ENCODE assay signal across 9 cellular contexts in genomic region chr3:192879346-192880031, GRCh38. TPM values are rescaled to one million over a fixed set of nuclear protein-coding genes. Genes with fewer than 3 reads are reported as not detected.
DNase-seq lines count a peak whose midpoint lies in the region; ATAC-seq, FAIRE-seq and TF ChIP-seq lines count a peak whose summit lies in the region.
"Had no signal": no experiment of that assay in that cellular context is flagged by ENCODE, and none has a peak within 500 bp of the region (broad histone marks: within the 10 kb centered on the region; RNA-seq: fewer than 3 reads in every experiment).

No MANE protein-coding gene starts in this region.

- no peak overlapping the region for H2BK15ac ChIP-seq in H1 (ENCODE audit: low read length)

- peaks cover 8 to 78% of the 10 kb centered on the region in 2 experiments for H3K79me2 ChIP-seq in H1 (ENCODE audit: control insufficient read depth in 1 of 2, insufficient read depth in 2 of 2, low read length in 2 of 2)

- H3K9ac ChIP-seq in H1 (replicated peaks in 1 of 4; ENCODE audit: extremely low read depth in 1 of 4, low read depth in 3 of 4, low read length in 3 of 4) = 0 out of 7 replicates have a peak overlapping the region, but pooled peaks of 1 of the 4 experiments have one; percentile 2

- POLR2A ChIA-PET in H1 (lab: Charles Lee; ENCODE audit: partially characterized antibody) = interaction anchor here (0.8 to 3.6 kb wide), 7 partner anchors 9 to 37 kb away, joined by 3 to 17 read pairs (median 3); no protein-coding TSS in a partner anchor

- H3K56ac ChIP-seq in H1 (replicated peaks; ENCODE audit: insufficient read length, low read depth, low read length) = no peak overlapping the region

- H3K9me3 ChIP-seq in H1 (ENCODE audit: insufficient read depth in 2 of 2, low read depth in 1 of 2, low read length in 1 of 2) = no peaks in the 10 kb centered on the region
- H3K9me3 ChIP-seq in spleen = no peaks in the 10 kb centered on the region

- peaks cover 2% of the 10 kb centered on the region for H3K27me3 Mint-ChIP-seq in activated CD8-positive, alpha-beta memory T cell treated with anti-CD3 and anti-CD28 coated beads, Interleukin-2, amount 10 ng/mL, durations not matched to agents 7 days and 5 days

- FAIRE-seq in H1 (lab: Jason Lieb, UNC) = no peak

- H3K4me3 ChIP-seq in H1 (ENCODE audit: extremely low read depth in 1 of 4, insufficient read depth in 2 of 4, low read depth in 3 of 4, low read length in 4 of 4) = no peak overlapping the region
- no peak overlapping the region for H3K4me3 ChIP-seq in spleen

- H3K23ac ChIP-seq in H1 (ENCODE audit: insufficient read length) = no peak overlapping the region

- H2AK5ac ChIP-seq in H1 (ENCODE audit: low read depth, low read length) = 0 out of 2 replicates have a peak overlapping the region, but pooled peaks have one; percentile 32

- H3K4ac ChIP-seq in H1 (replicated peaks; ENCODE audit: insufficient read length, low read depth, low read length) = no peak overlapping the region

- 60% methylated on average over 8 of the region's 8 CpGs; no CpG with 5 or more reads in 1 of the 2 experiments for WGBS in H1 (ENCODE audit: extremely low coverage in 1 of 2, insufficient coverage in 1 of 2, insufficient read length in 1 of 2, insufficient replicate concordance in 2 of 2, low coverage in 1 of 2, low lambda C conversion rate in 2 of 2, missing lambda C conversion rate in 1 of 2), 2 experiments
- 63 to 78% (median 73%) methylated on average over 8 of the region's 8 CpGs for WGBS in spleen, 5 donors

- peak overlapping the region; percentile 64; the same call in 1 of the 2 replicates for H3K18ac ChIP-seq in H1 (ENCODE audit: extremely low read depth, low read length)

- no peak overlapping the region for H4K91ac ChIP-seq in H1 (replicated peaks; ENCODE audit: insufficient read length, low read length)

- DNase-seq in EH (ENCODE audit: low read depth) = peak; percentile 100
- peak; percentile 53 for DNase-seq in NCI-H2196 (lab: John Stamatoyannopoulos, UW; ENCODE audit: unreplicated experiment)
- peak in 1 of 2 experiments; percentile 78 for DNase-seq in H1 (ENCODE audit: low read depth in 1 of 2, low spot score in 2 of 2)
- DNase-seq in myocyte (ENCODE audit: low read depth) = peak; percentile 88
- no peak for DNase-seq in activated CD8-positive, alpha-beta memory T cell treated with anti-CD3 and anti-CD28 coated beads, Interleukin-2, amount 10 ng/mL, durations not matched to agents 7 days and 5 days
- no peak for DNase-seq in NCI-H2107 (lab: John Stamatoyannopoulos, UW)
- DNase-seq in spleen = no peak
- DNase-seq in globus pallidus (ENCODE audit: low spot score) = no peak
- DNase-seq: activated T-cell treated with anti-CD3 and anti-CD28 coated beads, Interleukin-2, amount 50 U/mL, for 4 hours had no signal

- H3K9me3 Mint-ChIP-seq in activated CD8-positive, alpha-beta memory T cell treated with anti-CD3 and anti-CD28 coated beads, Interleukin-2, amount 10 ng/mL, durations not matched to agents 7 days and 5 days (ENCODE audit: low read depth) = no peaks in the 10 kb centered on the region
- H3K9me3 Mint-ChIP-seq: activated T-cell treated with anti-CD3 and anti-CD28 coated beads, Interleukin-2, amount 50 U/mL, for 4 hours had no signal

- H3K36me3 Mint-ChIP-seq in activated CD8-positive, alpha-beta memory T cell treated with anti-CD3 and anti-CD28 coated beads, Interleukin-2, amount 10 ng/mL, durations not matched to agents 7 days and 5 days = no peaks in the 10 kb centered on the region

- H3K79me1 ChIP-seq in H1 (ENCODE audit: low read depth, low read length) = no peaks in the 10 kb centered on the region; the same call in 1 of the 2 replicates

- no peak overlapping the region for H2BK120ac ChIP-seq in H1 (replicated peaks; ENCODE audit: low read depth, low read length)

- no peaks in the 10 kb centered on the region for H3K23me2 ChIP-seq in H1 (ENCODE audit: low read depth, low read length)

- H3K27me3 ChIP-seq in H1 (replicated peaks in 1 of 4; ENCODE audit: control insufficient read depth in 3 of 4, extremely low read depth in 1 of 4, insufficient read depth in 3 of 4, low read length in 3 of 4) (no peaks in the 10 kb centered on the region), spleen (replicated peaks in 1 of 7) (no peaks in the 10 kb centered on the region)

- TF ChIP-seq POLR2A in H1 (IDR thresholded peaks at IDR 0.05; ENCODE audit: control extremely low read depth in 1 of 2, low read depth in 2 of 2, low read length in 2 of 2) = no peak
- TF ChIP-seq POLR2A in spleen (IDR thresholded peaks at IDR 0.05) = no peak

- no peak overlapping the region for H3K27ac Mint-ChIP-seq in activated CD8-positive, alpha-beta memory T cell treated with anti-CD3 and anti-CD28 coated beads, Interleukin-2, amount 10 ng/mL, durations not matched to agents 7 days and 5 days

- CTCF ChIA-PET in H1 (lab: Charles Lee; ENCODE audit: partially characterized antibody) = interaction anchor here (0.8 to 2.7 kb wide), 9 partner anchors 9 to 162 kb away, joined by 3 to 16 read pairs (median 4); partner anchors contain the start of gene MB21D2
- CTCF ChIA-PET in activated CD8-positive, alpha-beta memory T cell treated with anti-CD3 and anti-CD28 coated beads, Interleukin-2, amount 10 ng/mL, durations not matched to agents 7 days and 5 days (lab: Charles Lee) = no interaction called here

- no peak for TF ChIP-seq EP300 in H1 (IDR thresholded peaks at IDR 0.05; ENCODE audit: borderline replicate concordance in 1 of 2, low read depth in 2 of 2, low read length in 2 of 2)

- no peak overlapping the region for H3K4me3 Mint-ChIP-seq in activated CD8-positive, alpha-beta memory T cell treated with anti-CD3 and anti-CD28 coated beads, Interleukin-2, amount 10 ng/mL, durations not matched to agents 7 days and 5 days
- H3K4me3 Mint-ChIP-seq: activated T-cell treated with anti-CD3 and anti-CD28 coated beads, Interleukin-2, amount 50 U/mL, for 4 hours had no signal

- TF ChIP-seq RAD21 in H1 (IDR thresholded peaks at IDR 0.05 in 1 of 2, conservative IDR thresholded peaks at IDR 0.05 in 1 of 2; ENCODE audit: low read depth in 2 of 2, low read length in 2 of 2) = no peak

- no peak overlapping the region for H4K5ac ChIP-seq in H1 (ENCODE audit: insufficient read length, low read depth, low read length)

- H3K4me1 Mint-ChIP-seq in activated CD8-positive, alpha-beta memory T cell treated with anti-CD3 and anti-CD28 coated beads, Interleukin-2, amount 10 ng/mL, durations not matched to agents 7 days and 5 days = no peaks in the 10 kb centered on the region

- H2BK12ac ChIP-seq in H1 (ENCODE audit: low read depth, low read length) = peak overlapping the region; percentile 62; the same call in 1 of the 2 replicates

- TF ChIP-seq CTCF in H1 (IDR thresholded peaks at IDR 0.05; ENCODE audit: control extremely low read depth in 1 of 3, insufficient read depth in 1 of 3, low read depth in 1 of 3, low read length in 3 of 3) (no peak), spleen (IDR thresholded peaks at IDR 0.05 in 8 of 11, conservative IDR thresholded peaks at IDR 0.05 in 3 of 11) (no peak)

- no peak overlapping the region; a peak in 1 of 4 replicates for H3K4me2 ChIP-seq in H1 (ENCODE audit: insufficient read depth in 1 of 2, low read depth in 2 of 2, low read length in 2 of 2)

- H3K4me1 ChIP-seq in H1 (replicated peaks in 1 of 4; ENCODE audit: control insufficient read depth in 3 of 4, insufficient read depth in 4 of 4, low read length in 3 of 4) = peaks cover 2 to 10% (median 6%) of the 10 kb centered on the region in 4 experiments
- no peaks in the 10 kb centered on the region for H3K4me1 ChIP-seq in spleen

- peak overlapping the region; percentile 84 for H4K8ac ChIP-seq in H1 (ENCODE audit: extremely low read depth, insufficient read depth, low read length)

- peaks cover 0 to 4% of the 10 kb centered on the region in 2 experiments for H4K20me1 ChIP-seq in H1 (replicated peaks in 1 of 2; ENCODE audit: control insufficient read depth in 1 of 2, insufficient read depth in 2 of 2, low read length in 2 of 2)

- H2BK5ac ChIP-seq in H1 (ENCODE audit: low read depth, low read length) = peak overlapping the region; percentile 55; the same call in 1 of the 2 replicates

- intact Hi-C loops in spleen (cut with DNase I; ENCODE audit: low total_unique reads) = no loop called here

- no peak overlapping the region; the same call in 1 of the 2 replicates for H2BK20ac ChIP-seq in H1 (ENCODE audit: low read length)

- no peak overlapping the region for H3K14ac ChIP-seq in H1 (ENCODE audit: insufficient read length)

- H3K27ac ChIP-seq in H1 (ENCODE audit: low read depth, low read length) = peak overlapping the region; percentile 37; the same call in 1 of the 2 replicates
- H3K27ac ChIP-seq in spleen = no peak overlapping the region

- H2AFZ ChIP-seq in H1 (ENCODE audit: low read length) = no peak overlapping the region

- no peak for ATAC-seq in activated CD8-positive, alpha-beta memory T cell treated with anti-CD3 and anti-CD28 coated beads, Interleukin-2, amount 10 ng/mL, durations not matched to agents 7 days and 5 days
- ATAC-seq: activated T-cell treated with anti-CD3 and anti-CD28 coated beads, Interleukin-2, amount 50 U/mL, for 4 hours had no signal

- H3K36me3 ChIP-seq in H1 (ENCODE audit: control insufficient read depth in 2 of 4, insufficient read depth in 4 of 4, low read length in 3 of 4) (no peaks in the 10 kb centered on the region), spleen (no peaks in the 10 kb centered on the region)

TF ChIP-seq in H1, 55 proteins besides CTCF, POLR2A, EP300 and RAD21 (continues in another document):
- TF ChIP-seq CEBPB (IDR thresholded peaks at IDR 0.05; ENCODE audit: low read depth, low read length) (peak; percentile 34; the same call in 1 of the 2 replicates), EZH2 (IDR thresholded peaks at IDR 0.05; ENCODE audit: low read depth, low read length, severe bottlenecking) (no peak), NRF1 (IDR thresholded peaks at IDR 0.05; ENCODE audit: low read depth, low read length) (no peak), YY1 (IDR thresholded peaks at IDR 0.05; ENCODE audit: low read depth, low read length) (peak; percentile 49; the same call in 1 of the 2 replicates), JUN (IDR thresholded peaks at IDR 0.05; ENCODE audit: low read depth, low read length) (peak; percentile 100)

RNA-seq across cellular contexts. Expression of gene MB21D2, which starts 38.2 kb away (rescaled TPM):
- 20.7 and 21.0 TPM in 2 replicates for total RNA-seq in H1 (2021; fragmentation: NEBNext Ultra II Directional; extraction: Animal tissue kit (Norgen Biotek cat#: 25700))
- polyA plus RNA-seq in H1 (2011; rRNA removed) (10.0 and 10.1 TPM in 2 replicates), spleen (1 to 10 TPM in 1 of 3 donors, under 1 TPM in 2; 0.59 to 1.1 (median 0.67) TPM)
- 8.7 TPM for polyA plus RNA-seq in H1 (2011; cell fraction: cytosol; rRNA removed)
- polyA plus RNA-seq in H1 (2011; cell fraction: nucleus; rRNA removed) = 9.1 TPM
- 6.9 to 12.6 TPM (median 8.7 TPM) in 4 replicates for polyA plus RNA-seq in H1 (2012, experiment 1 of 2)
- 3.4 TPM for polyA plus RNA-seq in H1 (2012, experiment 2 of 2)
- 12.0 TPM for polyA plus RNA-seq in H1 (2013, experiment 1 of 2)
- 12.6 TPM for polyA plus RNA-seq in H1 (2013, experiment 2 of 2)
- polyA minus RNA-seq in H1 (2011; rRNA and poly(A)+ RNA removed) = 23.3 and 27.7 TPM in 2 replicates
- polyA minus RNA-seq in H1 (2011; cell fraction: cytosol; rRNA and poly(A)+ RNA removed) = 9.5 TPM
- polyA minus RNA-seq in H1 (2011; cell fraction: nucleus; rRNA and poly(A)+ RNA removed) = 17.0 TPM
- total RNA-seq in myocyte (11.6 and 15.6 TPM in 2 replicates), spleen (1 to 10 TPM; 1.8 to 3.5 (median 2.1) TPM)
- 5.5 TPM for polyA plus RNA-seq in myocyte (2012)
- total RNA-seq in activated CD8-positive, alpha-beta memory T cell treated with anti-CD3 and anti-CD28 coated beads, Interleukin-2, amount 10 ng/mL, durations not matched to agents 7 days and 5 days = 1 to 10 TPM; 2.7 to 7.0 TPM

Comparison
In these comparisons a context has a peak if more than half of its experiments do, and no peak if none do; other contexts are left out.
1. DNase-seq: peak in EH (single experiment), NCI-H2196 (single experiment) and myocyte (single experiment); none in activated CD8-positive, alpha-beta memory T cell treated with anti-CD3 and anti-CD28 coated beads, Interleukin-2, amount 10 ng/mL, durations not matched to agents 7 days and 5 days (single experiment), NCI-H2107 (single experiment), spleen (single experiment) and globus pallidus (single experiment).